Comparison of ENCODE assay signal across 8 cellular contexts in the genomic region with DNA sequence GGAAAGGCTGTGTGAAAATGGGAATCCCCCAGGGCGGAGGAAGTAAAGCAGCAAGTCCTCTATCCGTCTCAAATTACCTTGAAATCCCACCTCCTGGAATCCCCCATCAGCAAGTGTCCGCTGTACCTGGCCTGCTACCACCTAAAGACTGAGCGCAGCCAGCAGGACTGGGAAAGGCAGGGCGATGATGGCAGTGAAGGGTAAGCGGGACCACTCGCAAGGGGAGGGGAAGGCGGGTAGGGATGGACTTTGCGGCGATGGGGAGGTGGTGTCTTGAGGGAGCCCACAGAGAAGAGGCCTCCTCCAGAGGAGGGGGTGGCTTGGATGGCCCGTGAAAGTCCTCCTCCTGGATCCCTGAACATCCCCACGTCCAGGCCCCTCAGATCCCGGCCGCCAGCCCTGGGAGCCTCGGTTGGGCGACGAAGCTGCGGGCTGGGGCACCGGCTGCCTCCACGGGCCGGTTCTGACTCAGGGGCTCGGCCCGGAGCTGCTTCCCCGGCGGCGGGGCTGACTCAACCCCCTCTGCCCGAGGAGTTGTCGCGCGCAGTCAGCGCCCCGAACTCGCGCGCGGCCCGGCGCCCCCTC. TPM values are rescaled to one million over a fixed set of nuclear protein-coding genes. Genes with fewer than 3 reads are reported as not detected.
A peak's percentile ranks its signal among the peaks of the same experiment; 100 is the strongest.
DNase-seq lines count a peak whose midpoint lies in the region; ATAC-seq and TF ChIP-seq lines count a peak whose summit lies in the region.

No MANE protein-coding gene starts in this region.

- intact Hi-C loops in mammary epithelial cell (cut with micrococcal nuclease) = loop anchor here (10.0 kb wide), 1 partner anchor 201 kb away; no protein-coding TSS in a partner anchor

- H3K4me3 ChIP-seq in mammary epithelial cell (replicated peaks in 1 of 3; ENCODE audit: insufficient read depth in 1 of 3, low read depth in 2 of 3, low read length in 3 of 3) = peak overlapping the region; percentile 66 to 87 (median 83)

- H3K4me2 ChIP-seq in mammary epithelial cell (ENCODE audit: insufficient read depth, low read depth, low read length) = peak overlapping the region; percentile 98

- H3K36me3 ChIP-seq in mammary epithelial cell (ENCODE audit: insufficient read depth, low read length) = peaks cover 11% of the 10 kb centered on the region

- peaks cover 68% of the 10 kb centered on the region for H3K27me3 Mint-ChIP-seq in stimulated activated memory B cell treated with anti-CD40 and anti-IgM and Interleukin-4, amounts not matched to agents 10 μg/mL and 1 μg/mL and 100 μg/mL, for 72 hours

- H2AFZ ChIP-seq in mammary epithelial cell (ENCODE audit: low read depth, low read length) = peak overlapping the region; percentile 96

- BruUV-seq in mammary epithelial cell (replicated peaks; lab: Mats Ljungman, UMichigan) = no TSS peak

- H3K9ac ChIP-seq in mammary epithelial cell (ENCODE audit: insufficient read depth, low read length) = peak overlapping the region; percentile 89

- 10% methylated on average over 9 of the region's 38 CpGs for WGBS in mammary epithelial cell (ENCODE audit: low coverage, missing lambda C conversion rate)

- ATAC-seq in stimulated activated memory B cell treated with anti-CD40 and anti-IgM and Interleukin-4, amounts not matched to agents 10 μg/mL and 1 μg/mL and 100 μg/mL, for 72 hours = no peak
- ATAC-seq in HG02642 (IDR thresholded peaks at IDR 0.05; ENCODE audit: poor library complexity, unreplicated experiment) = no peak

- H3K9me3 Mint-ChIP-seq in stimulated activated memory B cell treated with anti-CD40 and anti-IgM and Interleukin-4, amounts not matched to agents 10 μg/mL and 1 μg/mL and 100 μg/mL, for 72 hours = no peaks in the 10 kb centered on the region

- peak overlapping the region; percentile 49 for H3K4me3 Mint-ChIP-seq in stimulated activated memory B cell treated with anti-CD40 and anti-IgM and Interleukin-4, amounts not matched to agents 10 μg/mL and 1 μg/mL and 100 μg/mL, for 72 hours

- in situ Hi-C loops in mammary epithelial cell (cut with MboI; ENCODE audit: low sequenced_read_pairs in 2 of 2) = no loop called here

- peaks cover 32% of the 10 kb centered on the region for H3K79me2 ChIP-seq in mammary epithelial cell (ENCODE audit: insufficient read depth, low read length)

- H3K27ac Mint-ChIP-seq in stimulated activated memory B cell treated with anti-CD40 and anti-IgM and Interleukin-4, amounts not matched to agents 10 μg/mL and 1 μg/mL and 100 μg/mL, for 72 hours = no peak overlapping the region

- peak overlapping the region; percentile 83 for H3K27ac ChIP-seq in mammary epithelial cell (ENCODE audit: insufficient read depth, low read depth, low read length)

- H3K4me1 Mint-ChIP-seq in stimulated activated memory B cell treated with anti-CD40 and anti-IgM and Interleukin-4, amounts not matched to agents 10 μg/mL and 1 μg/mL and 100 μg/mL, for 72 hours = peaks cover 5% of the 10 kb centered on the region

- H3K27me3 ChIP-seq in mammary epithelial cell (ENCODE audit: insufficient read depth, low read length) = no peaks in the 10 kb centered on the region

- DNase-seq in ELF-1 (ENCODE audit: low read depth, low spot score) = peak; percentile 79
- DNase-seq in NCI-H1048 (lab: John Stamatoyannopoulos, UW) = peak; percentile 8
- DNase-seq in mammary epithelial cell = peak; percentile 83
- DNase-seq in iris pigment epithelial cell (ENCODE audit: low read depth) = peak; percentile 84
- DNase-seq in T-helper 1 cell = no peak
- DNase-seq in middle frontal gyrus (ENCODE audit: extremely low spot score, low spot score) = no peak

- no peaks in the 10 kb centered on the region for H3K36me3 Mint-ChIP-seq in stimulated activated memory B cell treated with anti-CD40 and anti-IgM and Interleukin-4, amounts not matched to agents 10 μg/mL and 1 μg/mL and 100 μg/mL, for 72 hours

- dilution Hi-C loops in mammary epithelial cell (cut with HindIII; ENCODE audit: low sequenced_read_pairs) = no loop called here

- TF ChIP-seq CTCF in mammary epithelial cell (conservative IDR thresholded peaks at IDR 0.05 in 1 of 2, IDR thresholded peaks at IDR 0.05 in 1 of 2; ENCODE audit: extremely low read depth in 1 of 2, insufficient read depth in 1 of 2, low read depth in 1 of 2, low read length in 2 of 2) = no peak

- CTCF ChIA-PET in mammary epithelial cell (lab: Charles Lee; ENCODE audit: low non-redundant PET) = interaction anchor here (1.7 kb wide), 1 partner anchor 22 kb away, joined by 6 read pairs; no protein-coding TSS in a partner anchor

- peaks cover 36% of the 10 kb centered on the region for H3K4me1 ChIP-seq in mammary epithelial cell (ENCODE audit: insufficient read depth, low read length)

- no peaks in the 10 kb centered on the region for H3K9me3 ChIP-seq in mammary epithelial cell (replicated peaks; ENCODE audit: insufficient read depth, low read length)

- no peaks in the 10 kb centered on the region for H4K20me1 ChIP-seq in mammary epithelial cell (ENCODE audit: insufficient read depth, low read length)

RNA-seq across cellular contexts. Expression of a gene that starts 0.6 kb away (rescaled TPM):
- 10 to 100 TPM; 37.5 to 77.3 TPM for total RNA-seq in mammary epithelial cell
- 39.1 TPM for polyA plus RNA-seq in mammary epithelial cell
- 5.9 TPM for polyA minus RNA-seq in mammary epithelial cell

RNA-seq across cellular contexts. Expression of a gene that starts 38.9 kb away (rescaled TPM):
- total RNA-seq in mammary epithelial cell = 1 to 10 TPM; 3.0 to 4.9 TPM
- polyA plus RNA-seq in mammary epithelial cell = 2.5 TPM
- polyA minus RNA-seq in mammary epithelial cell = 3.7 TPM

RNA-seq across cellular contexts. Expression of a gene that starts 39.3 kb away (rescaled TPM):
- 10 to 100 TPM in 1 of 2 donors, 1 to 10 TPM in 1; 9.0 to 21.2 TPM for total RNA-seq in mammary epithelial cell
- polyA plus RNA-seq in mammary epithelial cell = 4.3 TPM
- polyA minus RNA-seq in mammary epithelial cell = 26.5 TPM

Comparison
In these comparisons a context has a peak if more than half of its experiments do, and no peak if none do; other contexts are left out.
1. DNase-seq: peak in ELF-1 (single experiment), NCI-H1048 (single experiment), mammary epithelial cell (single experiment) and iris pigment epithelial cell (single experiment); none in T-helper 1 cell (0 of 5) and middle frontal gyrus (single experiment).